8 cellular contexts compared by ENCODE assay signal in genomic region chr4:109728385-109728784, GRCh38. TPM values are rescaled to one million over a fixed set of nuclear protein-coding genes. Genes with fewer than 3 reads are reported as not detected.
DNase-seq lines count a peak whose midpoint lies in the region; ATAC-seq and TF ChIP-seq lines count a peak whose summit lies in the region.

No MANE protein-coding gene starts in this region.

- H3K27me3 ChIP-seq in OCI-LY3 (ENCODE audit: low read depth, low read length): no peaks in the 10 kb centered on the region

- H3K4me1 ChIP-seq in OCI-LY3 (ENCODE audit: low read length): peaks cover 18% of the 10 kb centered on the region

- peaks cover 8% of the 10 kb centered on the region for H3K36me3 Mint-ChIP-seq in progenitor cell of endocrine pancreas (ENCODE audit: insufficient read depth)

- peak overlapping the region; percentile 86 for H3K4me2 ChIP-seq in OCI-LY3 (ENCODE audit: low read length)

- H3K36me3 ChIP-seq in OCI-LY3 (replicated peaks; ENCODE audit: low read depth, low read length): peaks cover 4% of the 10 kb centered on the region

- no peak overlapping the region for H3K9ac ChIP-seq in OCI-LY3 (ENCODE audit: low read length)

- TF ChIP-seq CTCF in OCI-LY3 (IDR thresholded peaks at IDR 0.05; ENCODE audit: low read depth, low read length) (no peak), epithelial cell of proximal tubule (conservative IDR thresholded peaks at IDR 0.05; ENCODE audit: low read depth, low read length) (no peak), progenitor cell of endocrine pancreas (IDR thresholded peaks at IDR 0.05; ENCODE audit: unreplicated experiment) (no peak)

- no peak for ATAC-seq in GM19328 (IDR thresholded peaks at IDR 0.05; ENCODE audit: unreplicated experiment)

- H2AFZ ChIP-seq in OCI-LY3 (ENCODE audit: low read depth, low read length): no peak overlapping the region

- H3K9me3 ChIP-seq in OCI-LY3 (ENCODE audit: insufficient read depth, low read length): no peaks in the 10 kb centered on the region

- peaks cover 6% of the 10 kb centered on the region for H3K79me2 ChIP-seq in OCI-LY3 (ENCODE audit: low read length)

- DNase-seq in DMS53 (lab: John Stamatoyannopoulos, UW) (peak; percentile 5), DMS53 treated with DMSO at 0.1 percent for 48 hours (lab: John Stamatoyannopoulos, UW; ENCODE audit: unreplicated experiment) (no peak), epithelial cell of proximal tubule (ENCODE audit: low read depth) (no peak), progenitor cell of endocrine pancreas (ENCODE audit: low spot score, unreplicated experiment) (no peak), NOMO-1 treated with dmso at 0.1 percent for 144 hours (lab: John Stamatoyannopoulos, UW; ENCODE audit: unreplicated experiment) (no peak)
- no peak for DNase-seq in effector CD4-positive, alpha-beta T cell

- peak overlapping the region; percentile 98 for H3K27ac Mint-ChIP-seq in progenitor cell of endocrine pancreas

- no peak overlapping the region for H3K27ac ChIP-seq in OCI-LY3 (ENCODE audit: low read length)

- peaks cover 12% of the 10 kb centered on the region for H3K4me1 Mint-ChIP-seq in progenitor cell of endocrine pancreas (ENCODE audit: low read depth)

- H4K20me1 ChIP-seq in OCI-LY3 (ENCODE audit: insufficient read depth, low read length): no peaks in the 10 kb centered on the region

- no peaks in the 10 kb centered on the region for H3K9me3 Mint-ChIP-seq in progenitor cell of endocrine pancreas (ENCODE audit: low read depth)

- peaks cover 6% of the 10 kb centered on the region for H3K27me3 Mint-ChIP-seq in progenitor cell of endocrine pancreas

- peak overlapping the region; percentile 92 for H3K4me3 ChIP-seq in OCI-LY3 (ENCODE audit: low read length)
- H3K4me3 ChIP-seq in epithelial cell of proximal tubule (ENCODE audit: low read depth, low read length): peak overlapping the region; percentile 64

- peak overlapping the region; percentile 95 for H3K4me3 Mint-ChIP-seq in progenitor cell of endocrine pancreas (ENCODE audit: low read depth)

RNA-seq across cellular contexts. Expression of gene PLA2G12A, which starts 1.5 kb away (rescaled TPM):
- 20.3 and 58.3 TPM in 2 replicates for total RNA-seq in epithelial cell of proximal tubule
- 47.6 and 54.7 TPM in 2 replicates for total RNA-seq in progenitor cell of endocrine pancreas

RNA-seq across cellular contexts. Expression of gene CASP6, which starts 25.1 kb away (rescaled TPM):
- total RNA-seq in epithelial cell of proximal tubule: 59.7 and 74.7 TPM in 2 replicates
- total RNA-seq in progenitor cell of endocrine pancreas: 61.0 and 68.2 TPM in 2 replicates
